ENCODE assay signal across 2 cellular contexts in the genomic region with DNA sequence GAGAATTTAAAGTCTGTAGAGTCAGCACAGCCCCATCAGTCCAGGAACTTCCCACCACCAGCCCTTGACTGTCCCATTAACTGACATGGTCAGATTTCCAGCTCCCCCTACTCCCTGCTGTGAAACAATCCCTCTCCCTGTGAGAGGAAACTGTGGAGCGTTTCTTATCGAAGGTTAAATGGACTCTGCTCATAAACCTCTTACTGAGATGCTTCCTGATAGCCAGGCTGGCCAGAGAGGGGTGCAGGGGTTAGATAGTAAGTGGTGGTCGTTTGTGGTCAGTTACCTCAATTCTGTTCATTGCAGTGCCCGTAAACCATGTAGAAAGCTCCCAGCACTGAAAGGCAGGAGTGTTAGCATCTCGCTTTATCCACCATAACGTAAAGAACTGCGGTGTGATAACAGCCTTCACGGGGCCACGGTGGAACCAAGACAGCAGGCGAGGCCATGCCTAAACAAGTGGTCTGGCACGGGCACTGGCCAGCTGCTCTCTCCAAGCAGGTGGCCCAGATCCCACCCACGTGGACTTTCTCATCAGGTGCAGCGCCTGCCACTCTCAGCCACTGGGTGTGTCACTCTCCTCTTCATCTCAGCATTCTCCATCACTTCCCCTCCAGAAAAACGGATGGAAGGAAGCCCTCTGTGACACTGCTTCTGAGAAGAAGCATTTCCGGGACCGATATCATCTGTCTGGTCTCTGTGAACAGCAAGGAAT.
TF ChIP-seq lines count a peak whose summit lies in the region.

No MANE protein-coding gene starts in this region.

TF ChIP-seq in HEK293T, 16 proteins besides CTCF, POLR2A, EP300 and RAD21:
- TF ChIP-seq, protein P1, sequence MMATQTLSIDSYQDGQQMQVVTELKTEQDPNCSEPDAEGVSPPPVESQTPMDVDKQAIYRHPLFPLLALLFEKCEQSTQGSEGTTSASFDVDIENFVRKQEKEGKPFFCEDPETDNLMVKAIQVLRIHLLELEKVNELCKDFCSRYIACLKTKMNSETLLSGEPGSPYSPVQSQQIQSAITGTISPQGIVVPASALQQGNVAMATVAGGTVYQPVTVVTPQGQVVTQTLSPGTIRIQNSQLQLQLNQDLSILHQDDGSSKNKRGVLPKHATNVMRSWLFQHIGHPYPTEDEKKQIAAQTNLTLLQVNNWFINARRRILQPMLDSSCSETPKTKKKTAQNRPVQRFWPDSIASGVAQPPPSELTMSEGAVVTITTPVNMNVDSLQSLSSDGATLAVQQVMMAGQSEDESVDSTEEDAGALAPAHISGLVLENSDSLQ (IDR thresholded peaks at IDR 0.05) = no peak
- TF ChIP-seq ZNF384 (IDR thresholded peaks at IDR 0.05) (no peak), FOXM1 (IDR thresholded peaks at IDR 0.05; ENCODE audit: borderline replicate concordance) (no peak)

TF ChIP-seq in K562, 482 proteins besides CTCF, POLR2A, EP300 and RAD21 (continues in another document):
- TF ChIP-seq ZBTB40 (IDR thresholded peaks at IDR 0.05) (peak; percentile 33; the same call in 1 of the 2 replicates), ZBTB40 (CRISPR knock-in tag; IDR thresholded peaks at IDR 0.05) (no peak), HDAC1 (IDR thresholded peaks at IDR 0.05) (peak in 1 of 2 experiments; percentile 38; a peak in 2 of 4 replicates), LCOR (CRISPR knock-in tag; IDR thresholded peaks at IDR 0.05) (0 out of 2 replicates have a peak, but pooled peaks have one; percentile 11), CBX5 (IDR thresholded peaks at IDR 0.05; ENCODE audit: borderline replicate concordance, low read depth) (no peak), ATF1 (CRISPR knock-in tag; IDR thresholded peaks at IDR 0.05) (no peak), ATF1 (tag; IDR thresholded peaks at IDR 0.05) (0 out of 2 replicates have a peak, but pooled peaks have one; percentile 15), TFAP4 (CRISPR knock-in tag; IDR thresholded peaks at IDR 0.05; ENCODE audit: borderline replicate concordance) (peak; percentile 59; the same call in 1 of the 2 replicates), DLX4 (CRISPR knock-in tag; IDR thresholded peaks at IDR 0.05) (no peak), ZNF639 (CRISPR knock-in tag; conservative IDR thresholded peaks at IDR 0.05 in 1 of 2, IDR thresholded peaks at IDR 0.05 in 1 of 2) (0 out of 4 replicates have a peak, but pooled peaks of 1 of the 2 experiments have one; percentile 26), ZNF165 (CRISPR knock-in tag; IDR thresholded peaks at IDR 0.05; ENCODE audit: borderline replicate concordance) (no peak), ATF3 (IDR thresholded peaks at IDR 0.05) (no peak), ATF3 (CRISPR knock-in tag; conservative IDR thresholded peaks at IDR 0.05) (no peak), NR2C1 (IDR thresholded peaks at IDR 0.05) (no peak), NR2C1 (tag; IDR thresholded peaks at IDR 0.05) (0 out of 2 replicates have a peak, but pooled peaks have one; percentile 15), SMARCE1 (IDR thresholded peaks at IDR 0.05) (peak; percentile 58; the same call in 1 of the 2 replicates), CBFA2T3 (IDR thresholded peaks at IDR 0.05) (peak; percentile 91), CBFA2T2 (conservative IDR thresholded peaks at IDR 0.05) (peak; percentile 83), PRDM10 (IDR thresholded peaks at IDR 0.05; ENCODE audit: partially characterized antibody) (peak; percentile 64), MBD2 (IDR thresholded peaks at IDR 0.05; ENCODE audit: borderline replicate concordance, low read depth) (peak; percentile 38; the same call in 1 of the 2 replicates), GATA2 (CRISPR knock-in tag; IDR thresholded peaks at IDR 0.05) (peak; percentile 69; the same call in 1 of the 2 replicates), TRIM24 (IDR thresholded peaks at IDR 0.05) (peak in 1 of 2 experiments; percentile 29; a peak in 1 of 4 replicates), SPI1 (IDR thresholded peaks at IDR 0.05; ENCODE audit: borderline replicate concordance, low read depth, low read length) (peak; percentile 51; the same call in 1 of the 2 replicates), GABPA (tag; conservative IDR thresholded peaks at IDR 0.05; ENCODE audit: low read depth) (0 out of 2 replicates have a peak, but pooled peaks have one; percentile 48), MAX (CRISPR knock-in tag; IDR thresholded peaks at IDR 0.05) (peak; percentile 74), ZNF324 (CRISPR knock-in tag; IDR thresholded peaks at IDR 0.05) (no peak), FOXP1 (CRISPR knock-in tag; IDR thresholded peaks at IDR 0.05) (no peak)
- TF ChIP-seq, protein P2, sequence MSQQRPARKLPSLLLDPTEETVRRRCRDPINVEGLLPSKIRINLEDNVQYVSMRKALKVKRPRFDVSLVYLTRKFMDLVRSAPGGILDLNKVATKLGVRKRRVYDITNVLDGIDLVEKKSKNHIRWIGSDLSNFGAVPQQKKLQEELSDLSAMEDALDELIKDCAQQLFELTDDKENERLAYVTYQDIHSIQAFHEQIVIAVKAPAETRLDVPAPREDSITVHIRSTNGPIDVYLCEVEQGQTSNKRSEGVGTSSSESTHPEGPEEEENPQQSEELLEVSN (IDR thresholded peaks at IDR 0.05; ENCODE audit: borderline replicate concordance in 1 of 2, extremely low read depth in 1 of 2, insufficient read depth in 1 of 2, insufficient read length in 1 of 2, low read depth in 1 of 2, low read length in 1 of 2, poor library complexity in 1 of 2, severe bottlenecking in 1 of 2) = peak in 1 of 2 experiments; percentile 11
- TF ChIP-seq, protein P3, sequence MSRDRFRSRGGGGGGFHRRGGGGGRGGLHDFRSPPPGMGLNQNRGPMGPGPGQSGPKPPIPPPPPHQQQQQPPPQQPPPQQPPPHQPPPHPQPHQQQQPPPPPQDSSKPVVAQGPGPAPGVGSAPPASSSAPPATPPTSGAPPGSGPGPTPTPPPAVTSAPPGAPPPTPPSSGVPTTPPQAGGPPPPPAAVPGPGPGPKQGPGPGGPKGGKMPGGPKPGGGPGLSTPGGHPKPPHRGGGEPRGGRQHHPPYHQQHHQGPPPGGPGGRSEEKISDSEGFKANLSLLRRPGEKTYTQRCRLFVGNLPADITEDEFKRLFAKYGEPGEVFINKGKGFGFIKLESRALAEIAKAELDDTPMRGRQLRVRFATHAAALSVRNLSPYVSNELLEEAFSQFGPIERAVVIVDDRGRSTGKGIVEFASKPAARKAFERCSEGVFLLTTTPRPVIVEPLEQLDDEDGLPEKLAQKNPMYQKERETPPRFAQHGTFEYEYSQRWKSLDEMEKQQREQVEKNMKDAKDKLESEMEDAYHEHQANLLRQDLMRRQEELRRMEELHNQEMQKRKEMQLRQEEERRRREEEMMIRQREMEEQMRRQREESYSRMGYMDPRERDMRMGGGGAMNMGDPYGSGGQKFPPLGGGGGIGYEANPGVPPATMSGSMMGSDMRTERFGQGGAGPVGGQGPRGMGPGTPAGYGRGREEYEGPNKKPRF (IDR thresholded peaks at IDR 0.05; ENCODE audit: low read depth, low read length) = no peak
